ENCODE assay signal across 16 cellular contexts in the genomic region with DNA sequence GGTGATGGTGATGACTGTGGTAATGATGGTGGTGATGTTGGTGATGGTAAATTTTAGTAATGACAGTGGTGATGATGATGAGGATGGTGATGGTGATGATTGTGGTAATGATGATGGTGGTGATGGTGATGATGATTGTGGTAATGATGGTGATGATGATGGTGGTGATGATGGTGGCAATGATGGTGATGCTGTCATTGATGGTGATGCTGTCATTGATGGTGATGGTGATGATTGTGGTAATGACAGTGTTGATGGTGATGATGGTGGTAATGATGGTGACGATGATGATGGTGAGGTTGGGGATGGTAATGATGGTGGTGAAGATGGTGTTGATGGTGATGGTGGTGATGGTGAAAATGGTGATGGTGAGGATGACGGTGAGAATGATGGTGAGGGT. TPM values are rescaled to one million over a fixed set of nuclear protein-coding genes. Genes with fewer than 3 reads are reported as not detected.
DNase-seq lines count a peak whose midpoint lies in the region; ATAC-seq, FAIRE-seq and TF ChIP-seq lines count a peak whose summit lies in the region.
"Had no signal": no experiment of that assay in that cellular context is flagged by ENCODE, and none has a peak within 500 bp of the region (broad histone marks: within the 10 kb centered on the region; RNA-seq: fewer than 3 reads in every experiment).

No MANE protein-coding gene starts in this region.

- H3K23ac ChIP-seq in IMR-90 (ENCODE audit: low read depth, low read length): no peak overlapping the region
- H3K23ac ChIP-seq in H1 (ENCODE audit: insufficient read length): no peak overlapping the region

- in situ Hi-C loops in IMR-90 (cut with MboI; ENCODE audit: low sequenced_read_pairs): no loop called here

- H3K9ac ChIP-seq in IMR-90 (ENCODE audit: low read depth, low read length) (no peak overlapping the region), H1 (replicated peaks in 1 of 4; ENCODE audit: extremely low read depth in 1 of 4, low read depth in 3 of 4, low read length in 3 of 4) (no peak overlapping the region; a peak in 1 of 7 replicates)
- H3K9ac ChIP-seq: BLaER1 treated with 17β-estradiol and CSF1 and Interleukin-3, amounts not matched to agents 10 nM and 100 nM; KMS-11 had no signal

- H4K91ac ChIP-seq in IMR-90 (ENCODE audit: insufficient read depth, low read depth, low read length) (no peak overlapping the region), H1 (replicated peaks; ENCODE audit: insufficient read length, low read length) (no peak overlapping the region)

- dilution Hi-C loops in IMR-90 (cut with HindIII; ENCODE audit: low sequenced_read_pairs, unreplicated experiment): no loop called here

- CTCF ChIA-PET in A549 (lab: Yijun Ruan, JAX): interaction anchor here (1.5 to 12.3 kb wide), 3 partner anchors 21 to 35 kb away, joined by 6 to 151 read pairs (median 70); no protein-coding TSS in a partner anchor
- CTCF ChIA-PET in IMR-90 (lab: Yijun Ruan, JAX): no interaction called here
- CTCF ChIA-PET in H1 (lab: Charles Lee; ENCODE audit: partially characterized antibody): no interaction called here

- H4K20me1 ChIP-seq in IMR-90 (ENCODE audit: insufficient read depth, low read length) (no peaks in the 10 kb centered on the region), H1 (replicated peaks in 1 of 2; ENCODE audit: control insufficient read depth in 1 of 2, insufficient read depth in 2 of 2, low read length in 2 of 2) (peaks cover 0 to 14% of the 10 kb centered on the region in 2 experiments)

- H3K4me2 ChIP-seq in A549: no peak overlapping the region
- no peak overlapping the region for H3K4me2 ChIP-seq in IMR-90 (ENCODE audit: low read depth, low read length)
- no peak overlapping the region for H3K4me2 ChIP-seq in H1 (ENCODE audit: insufficient read depth in 1 of 2, low read depth in 2 of 2, low read length in 2 of 2)
- H3K4me2 ChIP-seq: BLaER1 treated with 17β-estradiol and CSF1 and Interleukin-3, amounts not matched to agents 10 nM and 100 nM; KMS-11 had no signal

- no peak overlapping the region for H2AFZ ChIP-seq in IMR-90 (replicated peaks; ENCODE audit: low read length, poor library complexity)
- no peak overlapping the region for H2AFZ ChIP-seq in H1 (ENCODE audit: low read length)

- no peak for TF ChIP-seq CTCF in A549 (IDR thresholded peaks at IDR 0.05)
- TF ChIP-seq CTCF in IMR-90 (conservative IDR thresholded peaks at IDR 0.05; ENCODE audit: low read depth, low read length): no peak
- no peak for TF ChIP-seq CTCF in H1 (IDR thresholded peaks at IDR 0.05; ENCODE audit: control extremely low read depth in 1 of 3, insufficient read depth in 1 of 3, low read depth in 1 of 3, low read length in 3 of 3)

- BruUV-seq in IMR-90 (replicated peaks; lab: Mats Ljungman, UMichigan): no TSS peak

- WGBS in A549 (ENCODE audit: missing lambda C conversion rate): 100% methylated on average over 2 of the region's 2 CpGs
- 90 to 100% methylated on average over 1 to 2 of the region's 2 CpGs for WGBS in IMR-90 (ENCODE audit: extremely low coverage in 2 of 2, insufficient read length in 1 of 2), 2 experiments
- 94 to 100% methylated on average over 2 of the region's 2 CpGs for WGBS in H1 (ENCODE audit: extremely low coverage in 1 of 2, insufficient coverage in 1 of 2, insufficient read length in 1 of 2, insufficient replicate concordance in 2 of 2, low coverage in 1 of 2, low lambda C conversion rate in 2 of 2, missing lambda C conversion rate in 1 of 2), 2 experiments

- H4K5ac ChIP-seq in IMR-90 (ENCODE audit: low read depth, low read length): no peak overlapping the region
- no peak overlapping the region for H4K5ac ChIP-seq in H1 (ENCODE audit: insufficient read length, low read depth, low read length)

- H3K36me3 ChIP-seq in IMR-90 (ENCODE audit: control insufficient read depth, insufficient read depth, low read length) (peaks cover 6% of the 10 kb centered on the region), H1 (ENCODE audit: control insufficient read depth in 2 of 4, insufficient read depth in 4 of 4, low read length in 3 of 4) (peaks cover 0 to 10% (median 2%) of the 10 kb centered on the region in 4 experiments; a peak in 3 of 8 replicates)
- H3K36me3 ChIP-seq: HAP-1 had no signal

- POLR2A ChIA-PET in A549 (lab: Yijun Ruan, JAX) (no interaction called here), IMR-90 (lab: Charles Lee; ENCODE audit: unreplicated experiment) (no interaction called here), H1 (lab: Charles Lee; ENCODE audit: partially characterized antibody) (no interaction called here)

- H3K56ac ChIP-seq in IMR-90 (ENCODE audit: extremely low read depth, insufficient read depth, low read length): no peak overlapping the region
- peak overlapping the region; percentile 97 for H3K56ac ChIP-seq in H1 (replicated peaks; ENCODE audit: insufficient read length, low read depth, low read length)

- H2BK12ac ChIP-seq in H1 (ENCODE audit: low read depth, low read length): 0 out of 2 replicates have a peak overlapping the region, but pooled peaks have one; percentile 1

- H3K4ac ChIP-seq in IMR-90 (ENCODE audit: low read depth, low read length) (no peak overlapping the region), H1 (replicated peaks; ENCODE audit: insufficient read length, low read depth, low read length) (no peak overlapping the region)

- no peak overlapping the region for H2BK120ac ChIP-seq in IMR-90 (ENCODE audit: low read depth, low read length)
- H2BK120ac ChIP-seq in H1 (replicated peaks; ENCODE audit: low read depth, low read length): no peak overlapping the region

- H3K27me3 ChIP-seq in IMR-90 (ENCODE audit: control insufficient read depth, insufficient read depth, low read length) (no peaks in the 10 kb centered on the region), H1 (replicated peaks in 1 of 4; ENCODE audit: control insufficient read depth in 3 of 4, extremely low read depth in 1 of 4, insufficient read depth in 3 of 4, low read length in 3 of 4) (no peaks in the 10 kb centered on the region)
- H3K27me3 ChIP-seq: BLaER1 treated with 17β-estradiol and CSF1 and Interleukin-3, amounts not matched to agents 10 nM and 100 nM had no signal

- H2BK15ac ChIP-seq in IMR-90 (ENCODE audit: low read depth, low read length) (no peak overlapping the region), H1 (ENCODE audit: low read length) (no peak overlapping the region)

- ATAC-seq in A549 (no peak), IMR-90 (ENCODE audit: low read depth) (no peak), GM18517 (IDR thresholded peaks at IDR 0.05; ENCODE audit: unreplicated experiment) (no peak), GM19328 (IDR thresholded peaks at IDR 0.05; ENCODE audit: unreplicated experiment) (no peak)
- ATAC-seq: CD8-positive, alpha-beta T cell had no signal

- peaks cover 14% of the 10 kb centered on the region; the same call in 1 of the 2 replicates for H3K23me2 ChIP-seq in H1 (ENCODE audit: low read depth, low read length)

- no peak overlapping the region for H2BK20ac ChIP-seq in IMR-90 (ENCODE audit: low read depth, low read length)
- no peak overlapping the region for H2BK20ac ChIP-seq in H1 (ENCODE audit: low read length)

- H3K9me3 ChIP-seq in A549 (no peaks in the 10 kb centered on the region), IMR-90 (ENCODE audit: control insufficient read depth, insufficient read depth, low read length) (no peaks in the 10 kb centered on the region), H1 (ENCODE audit: insufficient read depth in 2 of 2, low read depth in 1 of 2, low read length in 1 of 2) (no peaks in the 10 kb centered on the region)
- H3K9me3 ChIP-seq: HAP-1 had no signal

- H3K18ac ChIP-seq in IMR-90 (ENCODE audit: low read depth, low read length) (no peak overlapping the region), H1 (ENCODE audit: extremely low read depth, low read length) (no peak overlapping the region)

- H3K14ac ChIP-seq in IMR-90 (replicated peaks; ENCODE audit: low read depth, low read length) (no peak overlapping the region), H1 (ENCODE audit: insufficient read length) (no peak overlapping the region)

- H4K8ac ChIP-seq in IMR-90 (ENCODE audit: low read depth in 2 of 2, low read length in 2 of 2) (no peak overlapping the region), H1 (ENCODE audit: extremely low read depth, insufficient read depth, low read length) (no peak overlapping the region)

- intact Hi-C loops in IMR-90 (cut with micrococcal nuclease): no loop called here

- FAIRE-seq in A549 (lab: Jason Lieb, UNC) (peak; percentile 18), H1 (lab: Jason Lieb, UNC) (no peak)

- no peak for TF ChIP-seq RAD21 in A549 (conservative IDR thresholded peaks at IDR 0.05 in 1 of 2, IDR thresholded peaks at IDR 0.05 in 1 of 2)
- TF ChIP-seq RAD21 in IMR-90 (IDR thresholded peaks at IDR 0.05; ENCODE audit: low read length): no peak
- no peak for TF ChIP-seq RAD21 in H1 (IDR thresholded peaks at IDR 0.05 in 1 of 2, conservative IDR thresholded peaks at IDR 0.05 in 1 of 2; ENCODE audit: low read depth in 2 of 2, low read length in 2 of 2)

- H2AK9ac ChIP-seq in IMR-90 (replicated peaks; ENCODE audit: low read depth, low read length, poor library complexity): no peak overlapping the region

- H3K79me1 ChIP-seq in IMR-90 (ENCODE audit: low read depth in 1 of 2, low read length in 2 of 2) (no peaks in the 10 kb centered on the region), H1 (ENCODE audit: low read depth, low read length) (no peaks in the 10 kb centered on the region)

- H3K9me1 ChIP-seq in IMR-90 (ENCODE audit: insufficient read depth, low read length): no peaks in the 10 kb centered on the region

- TF ChIP-seq EP300 in A549 (IDR thresholded peaks at IDR 0.05) (no peak), H1 (IDR thresholded peaks at IDR 0.05; ENCODE audit: borderline replicate concordance in 1 of 2, low read depth in 2 of 2, low read length in 2 of 2) (no peak)

- H3K4me1 ChIP-seq in A549 (peaks cover 20% of the 10 kb centered on the region), IMR-90 (ENCODE audit: control insufficient read depth, insufficient read depth, low read length) (peaks cover 3% of the 10 kb centered on the region; the same call in 1 of the 2 replicates), H1 (replicated peaks in 1 of 4; ENCODE audit: control insufficient read depth in 3 of 4, insufficient read depth in 4 of 4, low read length in 3 of 4) (no peaks in the 10 kb centered on the region)

- peak overlapping the region; percentile 67; the same call in 1 of the 2 replicates for H2AK5ac ChIP-seq in IMR-90 (ENCODE audit: low read depth, low read length)
- H2AK5ac ChIP-seq in H1 (ENCODE audit: low read depth, low read length): peak overlapping the region; percentile 71; the same call in 1 of the 2 replicates

- H2BK5ac ChIP-seq in IMR-90 (ENCODE audit: low read depth, low read length, poor library complexity, severe bottlenecking) (peak overlapping the region; percentile 54), H1 (ENCODE audit: low read depth, low read length) (0 out of 2 replicates have a peak overlapping the region, but pooled peaks have one; percentile 53)

- no peak for TF ChIP-seq POLR2A in A549 (IDR thresholded peaks at IDR 0.05; ENCODE audit: low read length)
- no peak for TF ChIP-seq POLR2A in IMR-90 (IDR thresholded peaks at IDR 0.05; ENCODE audit: low read depth, low read length)
- TF ChIP-seq POLR2A in H1 (IDR thresholded peaks at IDR 0.05; ENCODE audit: control extremely low read depth in 1 of 2, low read depth in 2 of 2, low read length in 2 of 2): no peak

- no peak for DNase-seq in A549 (ENCODE audit: low read depth in 1 of 2, low spot score in 1 of 2)
- no peak for DNase-seq in IMR-90
- no peak for DNase-seq in H1 (ENCODE audit: low read depth in 1 of 2, low spot score in 2 of 2)
- DNase-seq in kidney tubule cell (ENCODE audit: low spot score): no peak
- DNase-seq: 8988T; Calu3; CD8-positive, alpha-beta T cell; DMS79 treated with DMSO at 0.1 percent for 48 hours; GF-D8; HFFc6 had no signal

- no peak overlapping the region for H3K4me3 ChIP-seq in A549
- no peak overlapping the region for H3K4me3 ChIP-seq in IMR-90 (ENCODE audit: insufficient read depth, low read depth, low read length)
- H3K4me3 ChIP-seq in H1 (ENCODE audit: extremely low read depth in 1 of 4, insufficient read depth in 2 of 4, low read depth in 3 of 4, low read length in 4 of 4): no peak overlapping the region
- H3K4me3 ChIP-seq: BLaER1 treated with 17β-estradiol and CSF1 and Interleukin-3, amounts not matched to agents 10 nM and 100 nM; HAP-1 had no signal

- H3K27ac ChIP-seq in A549: no peak overlapping the region
- no peak overlapping the region for H3K27ac ChIP-seq in IMR-90 (ENCODE audit: insufficient read depth, low read length)
- H3K27ac ChIP-seq in H1 (ENCODE audit: low read depth, low read length): no peak overlapping the region
- H3K27ac ChIP-seq: BLaER1 treated with 17β-estradiol and CSF1 and Interleukin-3, amounts not matched to agents 10 nM and 100 nM; KMS-11 had no signal

- H3K79me2 ChIP-seq in H1 (ENCODE audit: control insufficient read depth in 1 of 2, insufficient read depth in 2 of 2, low read length in 2 of 2): no peaks in the 10 kb centered on the region; a peak in 1 of 4 replicates

RNA-seq across cellular contexts. Expression of gene BCAT2, which starts 11.7 kb away (rescaled TPM):
- polyA plus RNA-seq in A549 (2011; rRNA removed) (30.4 and 31.9 TPM in 2 replicates), A549 (2017; fragmentation: RNase III; extraction: RNeasy Plus Mini Kit Qiagen cat#74134 plus additional on column Dnase treatment) (46.4 to 47.9 TPM (median 47.2 TPM) in 3 replicates), IMR-90 (2012; rRNA removed) (42.2 and 45.3 TPM in 2 replicates), H1 (2011; rRNA removed) (48.7 and 77.3 TPM in 2 replicates)
- 93.7 and 119 TPM in 2 replicates for polyA plus RNA-seq in A549 (2012; cell fraction: cytosol; rRNA removed)
- polyA plus RNA-seq in A549 (2012; cell fraction: nucleus; rRNA removed): 166 and 195 TPM in 2 replicates
- polyA minus RNA-seq in A549 (2011; rRNA and poly(A)+ RNA removed): 35.4 and 36.8 TPM in 2 replicates
- 20.1 and 21.7 TPM in 2 replicates for total RNA-seq in IMR-90 (2012; rRNA removed)
- 28.9 and 55.2 TPM in 2 replicates for polyA plus RNA-seq in IMR-90 (2012; cell fraction: cytosol; rRNA removed)
- polyA plus RNA-seq in IMR-90 (2012; cell fraction: nucleus; rRNA removed; ENCODE audit: low replicate concordance): 35.9 and 75.7 TPM in 2 replicates
- total RNA-seq in H1 (2021; fragmentation: NEBNext Ultra II Directional; extraction: Animal tissue kit (Norgen Biotek cat#: 25700)): 42.5 and 44.5 TPM in 2 replicates
- 61.0 TPM for polyA plus RNA-seq in H1 (2011; cell fraction: cytosol; rRNA removed)
- polyA plus RNA-seq in H1 (2011; cell fraction: nucleus; rRNA removed): 97.8 TPM
- 33.8 to 48.3 TPM (median 44.2 TPM) in 4 replicates for polyA plus RNA-seq in H1 (2012, experiment 1 of 2)
- 52.5 TPM for polyA plus RNA-seq in H1 (2012, experiment 2 of 2)
- 28.4 TPM for polyA plus RNA-seq in H1 (2013, experiment 1 of 2)
- 25.3 TPM for polyA plus RNA-seq in H1 (2013, experiment 2 of 2)
- polyA minus RNA-seq in H1 (2011; rRNA and poly(A)+ RNA removed): 22.1 and 33.4 TPM in 2 replicates
- 19.2 TPM for polyA minus RNA-seq in H1 (2011; cell fraction: cytosol; rRNA and poly(A)+ RNA removed)
- polyA minus RNA-seq in H1 (2011; cell fraction: nucleus; rRNA and poly(A)+ RNA removed): 26.0 TPM

RNA-seq across cellular contexts. Expression of gene HSD17B14, which starts 13.8 kb away (rescaled TPM):
- polyA plus RNA-seq in A549 (2011; rRNA removed): 8.1 and 11.1 TPM in 2 replicates
- polyA plus RNA-seq in A549 (2012; cell fraction: cytosol; rRNA removed): 13.6 and 15.8 TPM in 2 replicates
- 19.8 and 22.5 TPM in 2 replicates for polyA plus RNA-seq in A549 (2012; cell fraction: nucleus; rRNA removed)
- polyA plus RNA-seq in A549 (2017; fragmentation: RNase III; extraction: RNeasy Plus Mini Kit Qiagen cat#74134 plus additional on column Dnase treatment): 10.6 to 20.9 TPM (median 19.5 TPM) in 3 replicates
- polyA minus RNA-seq in A549 (2011; rRNA and poly(A)+ RNA removed): 5.8 TPM in 2 replicates
- total RNA-seq in IMR-90 (2012; rRNA removed): 0.54 and 0.56 TPM in 2 replicates
- 4.5 and 5.6 TPM in 2 replicates for polyA plus RNA-seq in IMR-90 (2012; rRNA removed)
- 7.9 TPM in 2 replicates for polyA plus RNA-seq in IMR-90 (2012; cell fraction: cytosol; rRNA removed)
- 14.0 and 14.9 TPM in 2 replicates for polyA plus RNA-seq in IMR-90 (2012; cell fraction: nucleus; rRNA removed; ENCODE audit: low replicate concordance)
- total RNA-seq in H1 (2021; fragmentation: NEBNext Ultra II Directional; extraction: Animal tissue kit (Norgen Biotek cat#: 25700)): 8.4 and 9.7 TPM in 2 replicates
- polyA plus RNA-seq in H1 (2011; rRNA removed): 25.5 and 32.7 TPM in 2 replicates
- 24.6 TPM for polyA plus RNA-seq in H1 (2011; cell fraction: cytosol; rRNA removed)
- polyA plus RNA-seq in H1 (2011; cell fraction: nucleus; rRNA removed): 33.3 TPM
- polyA plus RNA-seq in H1 (2012, experiment 1 of 2): 12.8 to 19.2 TPM (median 18.4 TPM) in 4 replicates
- 18.2 TPM for polyA plus RNA-seq in H1 (2012, experiment 2 of 2)
- polyA plus RNA-seq in H1 (2013, experiment 1 of 2): 6.1 TPM
- 5.6 TPM for polyA plus RNA-seq in H1 (2013, experiment 2 of 2)
- 3.5 and 5.0 TPM in 2 replicates for polyA minus RNA-seq in H1 (2011; rRNA and poly(A)+ RNA removed)
- polyA minus RNA-seq in H1 (2011; cell fraction: cytosol; rRNA and poly(A)+ RNA removed): 6.0 TPM
- 5.5 TPM for polyA minus RNA-seq in H1 (2011; cell fraction: nucleus; rRNA and poly(A)+ RNA removed)
- total RNA-seq: H4 had no signal

RNA-seq across cellular contexts. Expression of gene PLEKHA4, which starts 45.9 kb away (rescaled TPM):
- polyA plus RNA-seq in A549 (2011; rRNA removed) (0.34 and 0.42 TPM in 2 replicates), A549 (2017; fragmentation: RNase III; extraction: RNeasy Plus Mini Kit Qiagen cat#74134 plus additional on column Dnase treatment) (0.46 to 0.78 TPM (median 0.47 TPM) in 3 replicates), IMR-90 (2012; rRNA removed) (14.4 and 17.2 TPM in 2 replicates), H1 (2011; rRNA removed) (8.2 and 14.1 TPM in 2 replicates)
- polyA plus RNA-seq in A549 (2012; cell fraction: cytosol; rRNA removed): 0.36 and 0.52 TPM in 2 replicates
- polyA plus RNA-seq in A549 (2012; cell fraction: nucleus; rRNA removed): 0.97 TPM in 2 replicates
- polyA minus RNA-seq in A549 (2011; rRNA and poly(A)+ RNA removed): 0.39 TPM in 1 of 2 replicates, not detected in the other
- 4.2 and 4.5 TPM in 2 replicates for total RNA-seq in IMR-90 (2012; rRNA removed)
- 17.5 and 22.0 TPM in 2 replicates for polyA plus RNA-seq in IMR-90 (2012; cell fraction: cytosol; rRNA removed)
- 28.8 and 60.3 TPM in 2 replicates for polyA plus RNA-seq in IMR-90 (2012; cell fraction: nucleus; rRNA removed; ENCODE audit: low replicate concordance)
- total RNA-seq in H1 (2021; fragmentation: NEBNext Ultra II Directional; extraction: Animal tissue kit (Norgen Biotek cat#: 25700)): 16.8 and 18.0 TPM in 2 replicates
- 13.2 TPM for polyA plus RNA-seq in H1 (2011; cell fraction: cytosol; rRNA removed)
- 20.7 TPM for polyA plus RNA-seq in H1 (2011; cell fraction: nucleus; rRNA removed)
- polyA plus RNA-seq in H1 (2012, experiment 1 of 2): 13.4 to 23.3 TPM (median 18.2 TPM) in 4 replicates
- 13.7 TPM for polyA plus RNA-seq in H1 (2012, experiment 2 of 2)
- polyA plus RNA-seq in H1 (2013, experiment 1 of 2): 10.9 TPM
- 10.1 TPM for polyA plus RNA-seq in H1 (2013, experiment 2 of 2)
- 3.0 and 4.3 TPM in 2 replicates for polyA minus RNA-seq in H1 (2011; rRNA and poly(A)+ RNA removed)
- 6.8 TPM for polyA minus RNA-seq in H1 (2011; cell fraction: cytosol; rRNA and poly(A)+ RNA removed)
- polyA minus RNA-seq in H1 (2011; cell fraction: nucleus; rRNA and poly(A)+ RNA removed): 7.7 TPM

RNA-seq across cellular contexts. Expression of gene PPP1R15A, which starts 49.7 kb away (rescaled TPM):
- polyA plus RNA-seq in A549 (2011; rRNA removed) (49.0 and 74.2 TPM in 2 replicates), A549 (2017; fragmentation: RNase III; extraction: RNeasy Plus Mini Kit Qiagen cat#74134 plus additional on column Dnase treatment) (28.1 to 29.7 TPM (median 29.2 TPM) in 3 replicates), IMR-90 (2012; rRNA removed) (87.7 and 104 TPM in 2 replicates), H1 (2011; rRNA removed) (4.1 and 8.6 TPM in 2 replicates)
- polyA plus RNA-seq in A549 (2012; cell fraction: cytosol; rRNA removed): 109 and 112 TPM in 2 replicates
- polyA plus RNA-seq in A549 (2012; cell fraction: nucleus; rRNA removed): 162 and 179 TPM in 2 replicates
- 34.8 and 43.6 TPM in 2 replicates for polyA minus RNA-seq in A549 (2011; rRNA and poly(A)+ RNA removed)
- 26.7 and 39.4 TPM in 2 replicates for total RNA-seq in IMR-90 (2012; rRNA removed)
- 79.7 and 87.7 TPM in 2 replicates for polyA plus RNA-seq in IMR-90 (2012; cell fraction: cytosol; rRNA removed)
- 144 and 158 TPM in 2 replicates for polyA plus RNA-seq in IMR-90 (2012; cell fraction: nucleus; rRNA removed; ENCODE audit: low replicate concordance)
- total RNA-seq in H1 (2021; fragmentation: NEBNext Ultra II Directional; extraction: Animal tissue kit (Norgen Biotek cat#: 25700)): 12.8 and 14.0 TPM in 2 replicates
- 10.3 TPM for polyA plus RNA-seq in H1 (2011; cell fraction: cytosol; rRNA removed)
- 11.4 TPM for polyA plus RNA-seq in H1 (2011; cell fraction: nucleus; rRNA removed)
- polyA plus RNA-seq in H1 (2012, experiment 1 of 2): 12.1 to 14.4 TPM (median 13.1 TPM) in 4 replicates
- 11.5 TPM for polyA plus RNA-seq in H1 (2012, experiment 2 of 2)
- polyA plus RNA-seq in H1 (2013, experiment 1 of 2): 12.9 TPM
- 13.2 TPM for polyA plus RNA-seq in H1 (2013, experiment 2 of 2)
- polyA minus RNA-seq in H1 (2011; rRNA and poly(A)+ RNA removed): 3.2 and 4.8 TPM in 2 replicates
- polyA minus RNA-seq in H1 (2011; cell fraction: cytosol; rRNA and poly(A)+ RNA removed): 5.7 TPM
- polyA minus RNA-seq in H1 (2011; cell fraction: nucleus; rRNA and poly(A)+ RNA removed): 19.5 TPM
